ENCODE assay signal across 1 cellular context in the genomic region with DNA sequence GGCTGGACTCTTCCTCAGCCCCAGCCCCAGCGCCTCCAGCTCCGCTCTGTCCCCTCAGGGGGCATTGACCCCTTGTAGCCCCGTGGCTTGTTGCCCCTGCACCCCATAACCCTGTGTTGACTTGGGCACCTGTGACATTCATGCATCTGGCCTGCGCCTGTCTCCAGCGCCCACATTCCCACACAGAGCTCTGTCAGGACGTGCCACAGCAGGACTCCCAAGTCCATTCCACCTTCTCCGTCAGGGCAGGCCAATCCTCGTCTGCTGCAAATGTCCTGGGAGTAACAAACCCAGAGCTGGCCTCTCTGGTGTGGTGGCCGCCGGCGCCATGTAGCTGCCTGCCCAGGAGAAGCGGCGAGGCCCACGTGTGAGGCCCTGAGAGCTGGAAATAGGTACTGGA.
TF ChIP-seq lines count a peak whose summit lies in the region.

No MANE protein-coding gene starts in this region.

TF ChIP-seq in HEK293T, 16 proteins besides CTCF, POLR2A, EP300 and RAD21 (continued from another document):
- TF ChIP-seq NFRKB (IDR thresholded peaks at IDR 0.05), result no peak
- TF ChIP-seq LEF1 (IDR thresholded peaks at IDR 0.05; ENCODE audit: borderline replicate concordance), result no peak
- TF ChIP-seq BHLHE40 (IDR thresholded peaks at IDR 0.05; ENCODE audit: borderline replicate concordance), result no peak
